1 cellular context compared by ENCODE assay signal in the genomic region with DNA sequence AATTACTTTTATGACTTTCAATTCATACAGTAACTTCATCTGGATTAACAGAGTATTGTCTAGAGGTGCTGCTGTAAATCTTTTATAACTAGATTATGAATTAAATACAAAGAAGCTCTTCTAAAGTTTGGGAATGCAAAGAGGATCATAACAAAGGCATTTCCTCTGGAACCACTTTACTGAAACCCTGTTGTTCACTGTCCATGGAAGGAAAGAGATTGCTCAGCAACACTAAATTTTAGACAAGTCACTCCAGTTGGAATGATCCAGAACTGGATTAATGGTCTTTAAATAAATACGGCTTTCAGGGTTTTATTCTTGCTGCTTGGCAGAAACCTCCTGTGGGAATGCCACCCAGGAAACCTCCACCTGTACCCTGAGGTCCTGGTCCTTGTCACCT.
TF ChIP-seq lines count a peak whose summit lies in the region.

No MANE protein-coding gene starts in this region.

TF ChIP-seq in HepG2, 621 proteins besides CTCF, POLR2A, EP300 and RAD21 (continued from another document):
- TF ChIP-seq, protein P1, sequence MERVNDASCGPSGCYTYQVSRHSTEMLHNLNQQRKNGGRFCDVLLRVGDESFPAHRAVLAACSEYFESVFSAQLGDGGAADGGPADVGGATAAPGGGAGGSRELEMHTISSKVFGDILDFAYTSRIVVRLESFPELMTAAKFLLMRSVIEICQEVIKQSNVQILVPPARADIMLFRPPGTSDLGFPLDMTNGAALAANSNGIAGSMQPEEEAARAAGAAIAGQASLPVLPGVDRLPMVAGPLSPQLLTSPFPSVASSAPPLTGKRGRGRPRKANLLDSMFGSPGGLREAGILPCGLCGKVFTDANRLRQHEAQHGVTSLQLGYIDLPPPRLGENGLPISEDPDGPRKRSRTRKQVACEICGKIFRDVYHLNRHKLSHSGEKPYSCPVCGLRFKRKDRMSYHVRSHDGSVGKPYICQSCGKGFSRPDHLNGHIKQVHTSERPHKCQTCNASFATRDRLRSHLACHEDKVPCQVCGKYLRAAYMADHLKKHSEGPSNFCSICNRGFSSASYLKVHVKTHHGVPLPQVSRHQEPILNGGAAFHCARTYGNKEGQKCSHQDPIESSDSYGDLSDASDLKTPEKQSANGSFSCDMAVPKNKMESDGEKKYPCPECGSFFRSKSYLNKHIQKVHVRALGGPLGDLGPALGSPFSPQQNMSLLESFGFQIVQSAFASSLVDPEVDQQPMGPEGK (CRISPR knock-in tag; IDR thresholded peaks at IDR 0.05): no peak
- TF ChIP-seq KLF9 (CRISPR knock-in tag; IDR thresholded peaks at IDR 0.05; ENCODE audit: low read depth): no peak
TF ChIP-seq in HepG2: peak in this region for 0.
